In the genomic region with DNA sequence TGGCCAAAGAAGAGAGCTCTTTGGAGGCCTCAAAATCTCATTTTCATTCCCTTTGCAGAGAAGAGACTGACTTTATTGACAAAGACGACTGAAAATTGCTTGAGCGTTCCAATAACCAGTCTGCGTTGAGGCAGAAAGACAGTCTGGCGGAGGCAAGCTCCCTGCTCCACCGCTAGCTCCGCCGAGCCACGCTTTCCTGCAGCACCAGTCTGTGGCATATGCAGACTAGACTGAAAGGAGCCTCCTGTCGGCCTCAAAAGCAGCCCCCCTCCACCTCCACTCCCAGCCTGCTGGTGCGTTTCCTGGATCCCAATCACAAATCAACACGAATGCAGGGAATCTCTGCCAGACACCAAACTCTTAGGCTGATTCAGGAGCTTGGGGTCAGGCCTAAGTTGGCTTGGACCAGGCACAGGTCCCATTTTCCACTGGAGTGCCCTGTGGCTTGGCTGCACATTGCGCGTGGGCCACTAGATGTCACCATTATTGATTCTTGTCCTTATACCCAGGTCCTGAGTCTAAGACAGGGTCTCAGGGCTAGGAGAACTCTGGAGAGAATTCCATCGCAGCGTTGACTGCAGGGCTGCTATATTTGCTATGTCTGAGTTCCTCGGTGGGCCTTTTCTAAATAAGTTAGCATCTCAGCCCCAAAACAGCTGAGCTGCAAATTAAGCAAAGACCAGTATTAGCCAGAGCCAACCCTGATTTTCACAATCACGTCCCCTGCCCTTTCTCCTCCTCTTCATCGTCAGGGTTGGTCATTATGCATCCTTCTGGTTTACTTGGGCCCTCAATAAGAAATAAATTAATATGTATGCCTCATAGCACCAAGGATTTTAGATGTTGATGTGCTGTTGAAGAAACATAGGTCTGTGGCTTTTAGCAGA, we compare ENCODE assay signal across 8 cellular contexts. TPM values are rescaled to one million over a fixed set of nuclear protein-coding genes. Genes with fewer than 3 reads are reported as not detected.
DNase-seq lines count a peak whose midpoint lies in the region; ATAC-seq and TF ChIP-seq lines count a peak whose summit lies in the region.

No MANE protein-coding gene starts in this region.

- H3K36me3 ChIP-seq in H7 (replicated peaks; ENCODE audit: control insufficient read depth, insufficient read depth, low read length), result no peaks in the 10 kb centered on the region
- no peaks in the 10 kb centered on the region for H3K36me3 ChIP-seq in esophagus muscularis mucosa
- H3K36me3 ChIP-seq in thoracic aorta, result no peaks in the 10 kb centered on the region

- CTCF ChIA-PET in Calu3 (lab: Charles Lee), result interaction anchor here (0.5 to 1.4 kb wide), 6 partner anchors 18 to 1984 kb away, joined by 3 to 6 read pairs (median 4); no protein-coding TSS in a partner anchor

- H3K27me3 Mint-ChIP-seq in Calu3 (ENCODE audit: unreplicated experiment) (peaks cover 20% of the 10 kb centered on the region), nephron (ENCODE audit: low read depth) (peaks cover 14% of the 10 kb centered on the region)

- TF ChIP-seq CTCF in Calu3 (IDR thresholded peaks at IDR 0.05; ENCODE audit: unreplicated experiment) (peak; percentile 63), esophagus muscularis mucosa (IDR thresholded peaks at IDR 0.05) (peak; percentile 53 to 76 (median 55)), nephron (IDR thresholded peaks at IDR 0.05; ENCODE audit: unreplicated experiment in 3 of 3) (peak; percentile 59 to 60 (median 60)), thoracic aorta (IDR thresholded peaks at IDR 0.05) (peak; percentile 70)

- H3K4me1 Mint-ChIP-seq in Calu3 (ENCODE audit: low read depth, unreplicated experiment), result peaks cover 13% of the 10 kb centered on the region
- no peaks in the 10 kb centered on the region for H3K4me1 Mint-ChIP-seq in nephron

- H3K27ac Mint-ChIP-seq in Calu3 (ENCODE audit: unreplicated experiment) (no peak overlapping the region), nephron (no peak overlapping the region)

- peak; percentile 74 for DNase-seq in Calu3
- peak; percentile 74 for DNase-seq in H7
- DNase-seq in NCI-H460 (ENCODE audit: extremely low read depth, low read depth), result peak; percentile 40
- peak; percentile 68 for DNase-seq in activated CD8-positive, alpha-beta memory T cell treated with anti-CD3 and anti-CD28 coated beads for 24 hours
- DNase-seq in esophagus muscularis mucosa (ENCODE audit: extremely low spot score), result no peak
- peak; percentile 29 for DNase-seq in thoracic aorta (ENCODE audit: low spot score)
- no peak for DNase-seq in NCI-H2107 (lab: John Stamatoyannopoulos, UW)

- H3K4me3 Mint-ChIP-seq in Calu3 (ENCODE audit: low read depth, unreplicated experiment) (no peak overlapping the region), nephron (peak overlapping the region in 2 of 3 experiments; percentile 47 to 56)

- 79% methylated on average over 14 of the region's 18 CpGs for WGBS in esophagus muscularis mucosa

- H3K9me3 ChIP-seq in esophagus muscularis mucosa (no peaks in the 10 kb centered on the region), thoracic aorta (no peaks in the 10 kb centered on the region)

- no peak for ATAC-seq in thoracic aorta (ENCODE audit: insufficient number of reproducible peaks, low FRiP score, low read depth)

- H3K27me3 ChIP-seq in H7 (ENCODE audit: control insufficient read depth, insufficient read depth, low read length) (no peaks in the 10 kb centered on the region), esophagus muscularis mucosa (no peaks in the 10 kb centered on the region), thoracic aorta (replicated peaks; ENCODE audit: insufficient read depth) (no peaks in the 10 kb centered on the region)

- H3K27ac ChIP-seq in esophagus muscularis mucosa (replicated peaks in 1 of 4) (peak overlapping the region in 2 of 4 donors; percentile 7 to 32), thoracic aorta (peak overlapping the region; percentile 23 to 40)

- H3K9me3 Mint-ChIP-seq in Calu3 (ENCODE audit: low read depth, unreplicated experiment), result no peaks in the 10 kb centered on the region
- no peaks in the 10 kb centered on the region for H3K9me3 Mint-ChIP-seq in nephron

- peaks cover 11% of the 10 kb centered on the region for H3K36me3 Mint-ChIP-seq in Calu3 (ENCODE audit: insufficient read depth, unreplicated experiment)
- no peaks in the 10 kb centered on the region for H3K36me3 Mint-ChIP-seq in nephron (ENCODE audit: low read depth)

- H3K4me3 ChIP-seq in H7 (ENCODE audit: insufficient read depth, low read depth, low read length) (no peak overlapping the region), esophagus muscularis mucosa (no peak overlapping the region), thoracic aorta (no peak overlapping the region)

- intact Hi-C loops in Calu3 (cut with micrococcal nuclease; ENCODE audit: unreplicated experiment), result loop anchor here (1.0 kb wide), 1 partner anchor 230 kb away; no protein-coding TSS in a partner anchor
- intact Hi-C loops in esophagus muscularis mucosa (cut with DNase I), result loop anchor here (5.0 kb wide), 1 partner anchor 242 kb away; the partner anchor contains the start of gene PDCD5

- no peak for TF ChIP-seq POLR2A in esophagus muscularis mucosa (IDR thresholded peaks at IDR 0.05; ENCODE audit: low read depth)

- no TSS peak for BruUV-seq in Calu3 (replicated peaks; lab: Mats Ljungman, UMichigan)

- H3K4me1 ChIP-seq in esophagus muscularis mucosa (peaks cover 0 to 22% (median 17%) of the 10 kb centered on the region in 4 donors), thoracic aorta (ENCODE audit: control insufficient read depth in 1 of 2, low read depth in 2 of 2) (peaks cover 0 to 21% of the 10 kb centered on the region in 2 donors)

- TF ChIP-seq EP300 in esophagus muscularis mucosa (IDR thresholded peaks at IDR 0.05), result no peak

RNA-seq across cellular contexts. Expression of gene ZNF507, which starts 5.2 kb away (rescaled TPM):
- total RNA-seq in Calu3 (2022) (31.5 and 34.0 TPM in 2 replicates), esophagus muscularis mucosa (10 to 100 TPM; 12.6 to 19.1 (median 17.9) TPM), thoracic aorta (10 to 100 TPM; 22.6 to 34.6 TPM)
- total RNA-seq in H7 (2014; rRNA removed; shearing (Covaris generic)), result 6.2 and 8.3 TPM in 2 replicates
- 7.7 and 10.4 TPM in 2 replicates for total RNA-seq in NCI-H460 (2014; rRNA removed; shearing (Covaris generic))
- 8.5 and 11.5 TPM in 2 replicates for polyA plus RNA-seq in NCI-H460 (2014; cell fraction: nucleus; rRNA removed)

Comparison
In these comparisons a context has a peak if more than half of its experiments do, and no peak if none do; other contexts are left out.
1. DNase-seq: peak in Calu3 (single experiment), H7 (single experiment), NCI-H460 (single experiment), activated CD8-positive, alpha-beta memory T cell treated with anti-CD3 and anti-CD28 coated beads for 24 hours (single experiment) and thoracic aorta (single experiment); none in esophagus muscularis mucosa (single experiment) and NCI-H2107 (single experiment).
2. Peak in every context shown above with its lines, with median percentiles within 50 percentile points of each other: CTCF ChIP-seq.